ENCODE assay signal across 1 cellular context in genomic region chr4:77075869-77076801, GRCh38.
TF ChIP-seq lines count a peak whose summit lies in the region.

Gene CCNI (minus strand): TSS chr4:77075989. CDS start chr4:77066362, 9,627 bp downstream.

TF ChIP-seq in GM12878, 131 proteins besides CTCF, POLR2A, EP300 and RAD21 (continued from another document):
- TF ChIP-seq ZNF207 (IDR thresholded peaks at IDR 0.05; ENCODE audit: borderline replicate concordance) = peak; percentile 99
- 0 out of 2 replicates have a peak, but pooled peaks have one; percentile 3 for TF ChIP-seq SMC3 (IDR thresholded peaks at IDR 0.05; ENCODE audit: borderline replicate concordance, low read length)
- TF ChIP-seq HDGF (IDR thresholded peaks at IDR 0.05) = peak; percentile 81
- TF ChIP-seq JUNB (IDR thresholded peaks at IDR 0.05) = peak; percentile 80
- TF ChIP-seq POLR2AphosphoS5 (IDR thresholded peaks at IDR 0.05; ENCODE audit: low read length) = peak; percentile 98
